In the genomic region with DNA sequence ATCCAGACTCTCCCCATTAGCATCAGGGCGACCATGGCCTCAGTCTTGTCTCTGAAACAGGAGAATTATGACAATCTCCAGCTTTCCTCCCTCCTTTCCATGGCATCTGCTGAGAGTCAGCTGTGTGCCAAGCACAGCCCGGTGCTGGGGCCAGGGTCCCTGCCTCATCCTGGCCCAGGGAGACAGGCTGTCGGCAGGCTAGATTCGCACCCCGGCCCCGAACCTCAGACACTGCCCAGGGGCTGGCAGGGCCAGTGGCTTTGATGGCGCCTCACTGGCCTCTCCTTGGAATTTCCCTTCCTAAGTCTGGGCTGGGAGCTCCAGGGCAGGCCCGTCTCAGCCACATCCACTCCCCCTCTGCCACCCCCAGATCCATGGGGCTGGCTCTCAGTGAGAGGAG, we compare ENCODE assay signal across 36 cellular contexts. TPM values are rescaled to one million over a fixed set of nuclear protein-coding genes. Genes with fewer than 3 reads are reported as not detected.
"Had no signal": no experiment of that assay in that cellular context is flagged by ENCODE, and none has a peak within 500 bp of the region (broad histone marks: within the 10 kb centered on the region; RNA-seq: fewer than 3 reads in every experiment).

No MANE protein-coding gene starts in this region.

- H3K27ac Mint-ChIP-seq: activated B cell treated with CpG ODN at 0.5 μM for 24 hours; activated CD4-positive, alpha-beta memory T cell treated with anti-CD3 and anti-CD28 coated beads for 36 hours; activated CD4-positive, alpha-beta T cell treated with anti-CD3 and anti-CD28 coated beads, Interleukin-2, amount 10 ng/mL, durations not matched to agents 24 days and 14 days; activated naive CD4-positive, alpha-beta T cell treated with anti-CD3 and anti-CD28 coated beads for 36 hours; activated naive CD4-positive, alpha-beta T cell treated with anti-CD3 and anti-CD28 coated beads, Interleukin-2, amount 50 U/mL, for 24 hours; activated naive CD8-positive, alpha-beta T cell; activated naive CD8-positive, alpha-beta T cell treated with anti-CD3 and anti-CD28 coated beads, Interleukin-2, amount 10 ng/mL, durations not matched to agents 7 days and 5 days; activated naive CD8-positive, alpha-beta T cell treated with anti-CD3 and anti-CD28 coated beads, Interleukin-2, amount 50 U/mL, for 24 hours; activated T-cell treated with anti-CD3 and anti-CD28 coated beads, Interleukin-2, amount 50 U/mL, for 72 hours; activated T-helper 2 cell treated with anti-CD3 and anti-CD28 coated beads, Interferon-gamma antibody, Interleukin-2, Interleukin-4, amounts not matched to agents 10 μg/mL and 5 μg/mL and 100 μg/mL, durations not matched to agents 14 hours and 24 hours and 36 hours; brain; T-helper 1 cell treated with Interleukin-12 subunit alpha and Interleukin-12 subunit beta and Interleukin-4 antibody, amounts not matched to agents 30 μg/mL and 1 μg/mL, for 36 hours; T-helper 2 cell treated with Interferon-gamma antibody and Interleukin-4, amounts not matched to agents 5 μg/mL and 100 μg/mL, for 36 hours had no signal

- H3K27me3 Mint-ChIP-seq: activated B cell treated with CpG ODN at 0.5 μM for 24 hours; activated CD4-positive, alpha-beta memory T cell treated with anti-CD3 and anti-CD28 coated beads for 36 hours; activated CD4-positive, alpha-beta T cell treated with anti-CD3 and anti-CD28 coated beads, Interleukin-2, amount 10 ng/mL, durations not matched to agents 24 days and 14 days; activated naive CD4-positive, alpha-beta T cell treated with anti-CD3 and anti-CD28 coated beads, Interleukin-2, amount 50 U/mL, for 24 hours; activated naive CD8-positive, alpha-beta T cell treated with anti-CD3 and anti-CD28 coated beads, Interleukin-2, amount 10 ng/mL, durations not matched to agents 7 days and 5 days had no signal

- H3K9me3 Mint-ChIP-seq: activated naive CD4-positive, alpha-beta T cell treated with anti-CD3 and anti-CD28 coated beads, Interleukin-2, amount 50 U/mL, for 24 hours had no signal

- H3K27me3 ChIP-seq: ascending aorta, cardiac muscle cell had no signal

- FAIRE-seq: bronchial epithelial cell, TTC549 had no signal

- H3K4me3 ChIP-seq: ascending aorta, cardiac muscle cell had no signal

- H3K36me3 Mint-ChIP-seq: activated naive CD8-positive, alpha-beta T cell treated with anti-CD3 and anti-CD28 coated beads, Interleukin-2, amount 10 ng/mL, durations not matched to agents 7 days and 5 days had no signal

- H3K4me1 Mint-ChIP-seq: activated B cell treated with CpG ODN at 0.5 μM for 24 hours; activated CD4-positive, alpha-beta T cell treated with anti-CD3 and anti-CD28 coated beads, Interleukin-2, amount 10 ng/mL, durations not matched to agents 24 days and 14 days; activated naive CD4-positive, alpha-beta T cell treated with anti-CD3 and anti-CD28 coated beads, Interleukin-2, amount 50 U/mL, for 24 hours; activated naive CD8-positive, alpha-beta T cell treated with anti-CD3 and anti-CD28 coated beads, Interleukin-2, amount 10 ng/mL, durations not matched to agents 7 days and 5 days; activated naive CD8-positive, alpha-beta T cell treated with anti-CD3 and anti-CD28 coated beads, Interleukin-2, amount 50 U/mL, for 24 hours; brain; central memory CD8-positive, alpha-beta T cell had no signal

- H3K36me3 ChIP-seq: ascending aorta, cardiac muscle cell had no signal

- H3K4me1 ChIP-seq: ascending aorta had no signal

- H3K4me3 Mint-ChIP-seq: activated B cell treated with CpG ODN at 0.5 μM for 24 hours; activated CD4-positive, alpha-beta memory T cell treated with anti-CD3 and anti-CD28 coated beads for 36 hours; activated CD4-positive, alpha-beta T cell treated with anti-CD3 and anti-CD28 coated beads, Interleukin-2, amount 10 ng/mL, durations not matched to agents 24 days and 14 days; activated naive CD4-positive, alpha-beta T cell treated with anti-CD3 and anti-CD28 coated beads for 36 hours; activated naive CD4-positive, alpha-beta T cell treated with anti-CD3 and anti-CD28 coated beads, Interleukin-2, amount 50 U/mL, for 24 hours; activated naive CD8-positive, alpha-beta T cell; activated naive CD8-positive, alpha-beta T cell treated with anti-CD3 and anti-CD28 coated beads, Interleukin-2, amount 10 ng/mL, durations not matched to agents 7 days and 5 days; activated naive CD8-positive, alpha-beta T cell treated with anti-CD3 and anti-CD28 coated beads, Interleukin-2, amount 50 U/mL, for 24 hours; activated T-cell treated with anti-CD3 and anti-CD28 coated beads, Interleukin-2, amount 50 U/mL, for 4 hours; activated T-cell treated with anti-CD3 and anti-CD28 coated beads, Interleukin-2, amount 50 U/mL, for 72 hours; brain; central memory CD8-positive, alpha-beta T cell; T-helper 1 cell treated with Interleukin-12 subunit alpha and Interleukin-12 subunit beta and Interleukin-4 antibody, amounts not matched to agents 30 μg/mL and 1 μg/mL, for 36 hours; T-helper 2 cell treated with Interferon-gamma antibody and Interleukin-4, amounts not matched to agents 5 μg/mL and 100 μg/mL, for 36 hours had no signal

- ATAC-seq: activated naive CD8-positive, alpha-beta T cell treated with anti-CD3 and anti-CD28 coated beads, Interleukin-2, amount 50 U/mL, for 24 hours; activated T-cell treated with anti-CD3 and anti-CD28 coated beads, Interleukin-2, amount 50 U/mL, for 4 hours; activated T-cell treated with anti-CD3 and anti-CD28 coated beads, Interleukin-2, amount 50 U/mL, for 72 hours had no signal

- H3K27ac ChIP-seq: ascending aorta, cardiac muscle cell, VCaP had no signal

- DNase-seq: activated B cell treated with CpG ODN at 0.5 μM for 24 hours; activated CD4-positive, alpha-beta T cell treated with anti-CD3 and anti-CD28 coated beads for 4 hours; activated CD4-positive, alpha-beta T cell treated with anti-CD3 and anti-CD28 coated beads, Interleukin-2, amount 50 U/mL, for 4 hours; activated CD4-positive, CD25-positive, alpha-beta regulatory T cell treated with anti-CD3 and anti-CD28 coated beads, Interleukin-2, amount 50 U/mL, for 72 hours; activated CD8-positive, alpha-beta memory T cell treated with anti-CD3 and anti-CD28 coated beads, Interleukin-2, amount 50 U/mL, for 4 hours; activated effector memory CD4-positive, alpha-beta T cell treated with Interleukin-2 at 50 U/mL for 16 hours; activated gamma-delta T cell; activated naive CD8-positive, alpha-beta T cell treated with anti-CD3 and anti-CD28 coated beads, Interleukin-2, amount 10 ng/mL, durations not matched to agents 7 days and 5 days; activated naive CD8-positive, alpha-beta T cell treated with anti-CD3 and anti-CD28 coated beads, Interleukin-2, amount 50 U/mL, for 24 hours; activated T-cell treated with anti-CD3 and anti-CD28 coated beads for 4 hours; activated T-cell treated with anti-CD3 and anti-CD28 coated beads, Interleukin-2, amount 50 U/mL, for 1 hour; activated T-cell treated with anti-CD3 and anti-CD28 coated beads, Interleukin-2, amount 50 U/mL, for 4 hours; activated T-cell treated with anti-CD3 and anti-CD28 coated beads, Interleukin-2, amount 50 U/mL, for 72 hours; amygdala; anterior cingulate cortex; cerebellar nuclear complex; SW 1271; T-helper 9 cell had no signal

RNA-seq across cellular contexts. Expression of a gene that starts 15.6 kb away (rescaled TPM):
- total RNA-seq: activated B cell treated with CpG ODN at 0.5 μM for 24 hours; activated CD4-positive, alpha-beta memory T cell treated with anti-CD3 and anti-CD28 coated beads for 36 hours; activated CD4-positive, alpha-beta T cell treated with anti-CD3 and anti-CD28 coated beads, Interleukin-2, amount 10 ng/mL, durations not matched to agents 24 days and 14 days; activated CD8-positive, alpha-beta memory T cell treated with anti-CD3 and anti-CD28 coated beads for 36 hours; activated naive CD4-positive, alpha-beta T cell treated with anti-CD3 and anti-CD28 coated beads for 36 hours; activated naive CD8-positive, alpha-beta T cell treated with anti-CD3 and anti-CD28 coated beads, Interleukin-2, amount 10 ng/mL, durations not matched to agents 7 days and 5 days; activated T-cell treated with anti-CD3 and anti-CD28 coated beads, Interleukin-2, amount 50 U/mL, for 4 hours; activated T-cell treated with anti-CD3 and anti-CD28 coated beads, Interleukin-2, amount 50 U/mL, for 72 hours; activated T-helper 2 cell treated with anti-CD3 and anti-CD28 coated beads, Interferon-gamma antibody, Interleukin-2, Interleukin-4, amounts not matched to agents 10 μg/mL and 5 μg/mL and 100 μg/mL, durations not matched to agents 14 hours and 24 hours and 36 hours; ascending aorta; bronchial epithelial cell; chondrocyte had no signal
- polyA plus RNA-seq: adipose tissue, cardiac muscle cell had no signal

RNA-seq across cellular contexts. Expression of a gene that starts 42.6 kb away (rescaled TPM):
- total RNA-seq: activated B cell treated with CpG ODN at 0.5 μM for 24 hours; activated CD4-positive, alpha-beta memory T cell treated with anti-CD3 and anti-CD28 coated beads for 36 hours; activated CD4-positive, alpha-beta T cell treated with anti-CD3 and anti-CD28 coated beads, Interleukin-2, amount 10 ng/mL, durations not matched to agents 24 days and 14 days; activated CD8-positive, alpha-beta memory T cell treated with anti-CD3 and anti-CD28 coated beads for 36 hours; activated naive CD4-positive, alpha-beta T cell treated with anti-CD3 and anti-CD28 coated beads for 36 hours; activated naive CD8-positive, alpha-beta T cell treated with anti-CD3 and anti-CD28 coated beads, Interleukin-2, amount 10 ng/mL, durations not matched to agents 7 days and 5 days; activated T-cell treated with anti-CD3 and anti-CD28 coated beads, Interleukin-2, amount 50 U/mL, for 4 hours; activated T-cell treated with anti-CD3 and anti-CD28 coated beads, Interleukin-2, amount 50 U/mL, for 72 hours; activated T-helper 2 cell treated with anti-CD3 and anti-CD28 coated beads, Interferon-gamma antibody, Interleukin-2, Interleukin-4, amounts not matched to agents 10 μg/mL and 5 μg/mL and 100 μg/mL, durations not matched to agents 14 hours and 24 hours and 36 hours; ascending aorta; bronchial epithelial cell; cardiac muscle cell; chondrocyte had no signal

RNA-seq across cellular contexts. Expression of a gene that starts 59.1 kb away (rescaled TPM):
- total RNA-seq: activated B cell treated with CpG ODN at 0.5 μM for 24 hours; activated CD4-positive, alpha-beta T cell treated with anti-CD3 and anti-CD28 coated beads, Interleukin-2, amount 10 ng/mL, durations not matched to agents 24 days and 14 days; activated T-helper 2 cell treated with anti-CD3 and anti-CD28 coated beads, Interferon-gamma antibody, Interleukin-2, Interleukin-4, amounts not matched to agents 10 μg/mL and 5 μg/mL and 100 μg/mL, durations not matched to agents 14 hours and 24 hours and 36 hours; bronchial epithelial cell had no signal
